In the genomic region with DNA sequence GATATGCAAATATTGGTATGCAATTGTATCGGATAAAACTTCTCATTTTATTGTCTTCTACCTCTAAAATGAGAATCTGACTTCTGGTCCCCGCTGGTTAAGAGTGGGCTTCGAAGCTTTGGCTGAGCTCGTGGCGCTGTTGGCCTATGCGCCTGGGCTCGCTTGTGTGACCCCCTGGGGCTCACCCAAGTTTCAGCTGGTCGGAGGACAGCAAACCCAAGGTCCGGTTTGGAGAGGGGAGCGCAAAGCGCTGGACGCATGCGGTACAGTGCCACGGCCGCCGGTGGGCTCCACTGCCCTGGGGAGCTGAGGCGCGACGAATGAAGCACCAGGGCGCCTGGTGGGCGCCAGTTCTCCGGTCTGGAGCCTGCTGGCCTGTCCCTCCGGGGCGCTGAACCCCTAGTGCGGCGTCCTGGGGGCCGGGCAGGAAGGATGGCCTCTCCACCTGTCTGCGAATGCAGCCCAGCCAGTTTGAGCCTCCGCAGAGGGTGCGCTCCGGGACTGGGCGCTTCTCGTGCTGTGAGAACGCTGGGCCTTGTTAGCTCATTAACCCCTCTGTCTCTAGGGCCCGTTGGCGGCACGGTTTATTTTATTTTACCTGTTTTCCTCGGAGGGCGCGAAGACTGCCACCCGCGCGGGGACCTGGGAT, we compare ENCODE assay signal across 12 cellular contexts. TPM values are rescaled to one million over a fixed set of nuclear protein-coding genes. Genes with fewer than 3 reads are reported as not detected.
DNase-seq lines count a peak whose midpoint lies in the region; ATAC-seq and TF ChIP-seq lines count a peak whose summit lies in the region.
"Had no signal": no experiment of that assay in that cellular context is flagged by ENCODE, and none has a peak within 500 bp of the region (broad histone marks: within the 10 kb centered on the region; RNA-seq: fewer than 3 reads in every experiment).

No MANE protein-coding gene starts in this region.

- DNase-seq in AG04450 (ENCODE audit: low read depth, low spot score) (no peak), adrenal gland (peak; percentile 29 to 65 (median 53)), heart right ventricle (peak in 1 of 2 donors; percentile 36), ovary (peak in 4 of 5 donors; percentile 30 to 59 (median 48)), NCI-H82 treated with DMSO at 0.1 percent for 48 hours (lab: John Stamatoyannopoulos, UW; ENCODE audit: unreplicated experiment) (no peak), GM10248 (ENCODE audit: extremely low spot score) (no peak)
- DNase-seq: activated CD4-positive, CD25-positive, alpha-beta regulatory T cell treated with anti-CD3 and anti-CD28 coated beads, Interleukin-2, amount 50 U/mL, for 72 hours; activated naive CD8-positive, alpha-beta T cell treated with anti-CD3 and anti-CD28 coated beads, Interleukin-2, amount 50 U/mL, for 24 hours; BE2C had no signal

- ATAC-seq in heart right ventricle (peak; percentile 32 to 78 (median 64)), GM18519 (IDR thresholded peaks at IDR 0.05; ENCODE audit: low FRiP score, unreplicated experiment) (no peak), HG02759 (IDR thresholded peaks at IDR 0.05; ENCODE audit: unreplicated experiment) (no peak)
- ATAC-seq: activated naive CD8-positive, alpha-beta T cell treated with anti-CD3 and anti-CD28 coated beads, Interleukin-2, amount 50 U/mL, for 24 hours had no signal

- TF ChIP-seq CTCF in AG04450 (IDR thresholded peaks at IDR 0.05; ENCODE audit: low read depth, low read length) (peak; percentile 41), adrenal gland (IDR thresholded peaks at IDR 0.05) (peak in 4 of 6 experiments; percentile 14 to 27 (median 26)), heart right ventricle (IDR thresholded peaks at IDR 0.05) (peak in 7 of 9 donors; percentile 11 to 43 (median 26)), ovary (IDR thresholded peaks at IDR 0.05) (no peak), GM10248 (IDR thresholded peaks at IDR 0.05; ENCODE audit: control extremely low read depth, extremely low read depth, low read depth, missing control alignments) (no peak)

- peak overlapping the region; percentile 91 for H3K4me3 ChIP-seq in AG04450 (ENCODE audit: low read depth, low read length)
- H3K4me3 ChIP-seq in adrenal gland = peak overlapping the region; percentile 21 to 71 (median 48)
- H3K4me3 ChIP-seq in heart right ventricle = peak overlapping the region in 9 of 10 donors; percentile 27 to 83 (median 41)
- H3K4me3 ChIP-seq in ovary = peak overlapping the region; percentile 49

- H3K27ac ChIP-seq in AG04450 (ENCODE audit: low read depth, low read length) = peak overlapping the region; percentile 97
- H3K27ac ChIP-seq in adrenal gland = peak overlapping the region; percentile 67 to 96 (median 93)
- H3K27ac ChIP-seq in heart right ventricle = peak overlapping the region; percentile 62 to 95 (median 86)
- H3K27ac ChIP-seq in ovary = peak overlapping the region; percentile 81 to 86
- H3K27ac ChIP-seq: KMS-11 had no signal

- H3K27me3 ChIP-seq in AG04450 (ENCODE audit: control insufficient read depth, insufficient read depth, low read length) (no peaks in the 10 kb centered on the region), adrenal gland (no peaks in the 10 kb centered on the region), heart right ventricle (peaks cover 0 to 68% (median 0%) of the 10 kb centered on the region in 7 donors), ovary (no peaks in the 10 kb centered on the region)
- H3K27me3 ChIP-seq: BE2C had no signal

- no peak for TF ChIP-seq EP300 in ovary (IDR thresholded peaks at IDR 0.05)

- H3K36me3 ChIP-seq in adrenal gland (replicated peaks in 1 of 2) (peaks cover 0 to 35% of the 10 kb centered on the region in 2 donors), heart right ventricle (peaks cover 0 to 24% (median 0%) of the 10 kb centered on the region in 9 donors), ovary (no peaks in the 10 kb centered on the region)

- no peaks in the 10 kb centered on the region; the same call in 1 of the 2 replicates for H3K9me3 ChIP-seq in AG04450 (ENCODE audit: control insufficient read depth, insufficient read depth, low read length)
- H3K9me3 ChIP-seq in adrenal gland (replicated peaks in 1 of 3) = no peaks in the 10 kb centered on the region
- no peaks in the 10 kb centered on the region for H3K9me3 ChIP-seq in heart right ventricle
- no peaks in the 10 kb centered on the region for H3K9me3 ChIP-seq in ovary
- H3K9me3 ChIP-seq: BE2C had no signal

- TF ChIP-seq POLR2A in adrenal gland (IDR thresholded peaks at IDR 0.05) = peak in 1 of 2 donors; percentile 23
- no peak for TF ChIP-seq POLR2A in ovary (IDR thresholded peaks at IDR 0.05)

- intact Hi-C loops in adrenal gland (cut with DNase I) (no loop called here), heart right ventricle (cut with DNase I) (loop anchor here in 3 of 10 donors (5.0 to 10.0 kb wide), 3 partner anchors 37 to 880 kb away; no protein-coding TSS in a partner anchor), ovary (cut with DNase I) (loop anchor here in 1 of 4 donors (10.0 kb wide), 2 partner anchors 50 to 250 kb away; no protein-coding TSS in a partner anchor)

- CTCF ChIA-PET in AG04450 (lab: Charles Lee) (interaction anchor here (1.1 to 1.6 kb wide), 6 partner anchors 8 to 1206 kb away, joined by 3 to 8 read pairs (median 4); no protein-coding TSS in a partner anchor), GM10248 (lab: Yijun Ruan, JAX) (no interaction called here)

- WGBS in adrenal gland, 4 donors = 5 to 16% (median 9%) methylated on average over 20 to 43 of the region's 43 CpGs
- WGBS in heart right ventricle, 2 donors = 27 to 41% methylated on average over 43 of the region's 43 CpGs
- 24 to 66% (median 53%) methylated on average over 40 to 43 of the region's 43 CpGs for WGBS in ovary, 3 donors

- peaks cover 4 to 46% of the 10 kb centered on the region in 2 donors for H3K4me1 ChIP-seq in adrenal gland (replicated peaks in 1 of 2)
- peaks cover 0 to 46% (median 19%) of the 10 kb centered on the region in 9 donors for H3K4me1 ChIP-seq in heart right ventricle
- peaks cover 2% of the 10 kb centered on the region for H3K4me1 ChIP-seq in ovary (ENCODE audit: insufficient read depth)
- H3K4me1 ChIP-seq: BE2C had no signal

- POLR2A ChIA-PET in AG04450 (lab: Yijun Ruan, JAX) = interaction anchor here (0.8 to 6.2 kb wide), 5 partner anchors 9 to 1206 kb away, joined by 3 to 113 read pairs (median 4); a partner anchor contains a TSS
- POLR2A ChIA-PET in GM10248 (lab: Yijun Ruan, JAX) = no interaction called here

RNA-seq across cellular contexts. Expression of a gene that starts 10.3 kb away (rescaled TPM):
- 87.2 and 107 TPM in 2 replicates for polyA plus RNA-seq in AG04450 (2011; rRNA removed)
- polyA minus RNA-seq in AG04450 (2011; rRNA and poly(A)+ RNA removed) = 505 and 558 TPM in 2 replicates
- total RNA-seq in adrenal gland = 100 to 1,000 TPM in 5 of 8 donors, 10 to 100 TPM in 3; 56.3 to 257 (median 129) TPM
- 100 to 1,000 TPM in 1 of 3 donors, 10 to 100 TPM in 2; 75.4 to 106 (median 98.4) TPM for polyA plus RNA-seq in adrenal gland
- total RNA-seq in heart right ventricle = 10 to 100 TPM; 24.8 to 63.8 (median 38.6) TPM
- polyA plus RNA-seq in heart right ventricle = 10 to 100 TPM; 28.5 to 44.9 TPM
- 100 to 1,000 TPM in 2 of 7 donors, 10 to 100 TPM in 5; 33.9 to 163 (median 92.3) TPM for total RNA-seq in ovary
- polyA plus RNA-seq in ovary = 10 to 100 TPM; 19.4 to 50.2 TPM

Comparison
In these comparisons a context has a peak if more than half of its experiments do, and no peak if none do; other contexts are left out.
1. DNase-seq: peak in adrenal gland (7 of 7) and ovary (4 of 5); none in AG04450 (single experiment), NCI-H82 treated with DMSO at 0.1 percent for 48 hours (single experiment) and GM10248 (single experiment).
2. H3K4me3 ChIP-seq: peak in every context shown above with its lines; median percentile 91 in AG04450; 49 in ovary; 48 in adrenal gland; 41 in heart right ventricle.
3. CTCF ChIP-seq: peak in AG04450 (single experiment), adrenal gland (4 of 6) and heart right ventricle (7 of 9); none in ovary (0 of 3) and GM10248 (single experiment).
4. ATAC-seq: peak in heart right ventricle (8 of 8); none in GM18519 (single experiment) and HG02759 (single experiment).
5. Peak in every context shown above with its lines, with median percentiles within 50 percentile points of each other: H3K27ac ChIP-seq.